8 cellular contexts compared by ENCODE assay signal in genomic region chr17:78970834-78971763, GRCh38. TPM values are rescaled to one million over a fixed set of nuclear protein-coding genes. Genes with fewer than 3 reads are reported as not detected.
DNase-seq lines count a peak whose midpoint lies in the region; ATAC-seq and TF ChIP-seq lines count a peak whose summit lies in the region.

No MANE protein-coding gene starts in this region.

- peak overlapping the region; percentile 38 for H3K27ac Mint-ChIP-seq in progenitor cell of endocrine pancreas

- peak overlapping the region; percentile 60 to 61 for H3K27ac ChIP-seq in uterus

- no peak for TF ChIP-seq POLR2A in uterus (IDR thresholded peaks at IDR 0.05)

- H3K27me3 Mint-ChIP-seq in progenitor cell of endocrine pancreas = peaks cover 2% of the 10 kb centered on the region

- H3K27me3 ChIP-seq in uterus = no peaks in the 10 kb centered on the region

- H3K36me3 ChIP-seq in uterus = no peaks in the 10 kb centered on the region

- H3K4me1 Mint-ChIP-seq in progenitor cell of endocrine pancreas (ENCODE audit: low read depth) = peaks cover 2% of the 10 kb centered on the region

- DNase-seq in GM03348 (ENCODE audit: low spot score) (peak; percentile 87), NCI-H1105 (lab: John Stamatoyannopoulos, UW) (peak; percentile 34), T follicular helper cell (ENCODE audit: low read depth) (peak; percentile 69), Right ventricle myocardium superior (peak; percentile 90), progenitor cell of endocrine pancreas (ENCODE audit: low spot score, unreplicated experiment) (peak; percentile 67), uterus (peak; percentile 82 to 88)
- peak; percentile 65 for DNase-seq in activated naive CD8-positive, alpha-beta T cell treated with anti-CD3 and anti-CD28 coated beads, Interleukin-2, amount 50 U/mL, for 16 hours (ENCODE audit: low read depth, low spot score)

- peak; percentile 57 for ATAC-seq in Right ventricle myocardium superior (ENCODE audit: poor library complexity)
- no peak for ATAC-seq in GM18861 (IDR thresholded peaks at IDR 0.05; ENCODE audit: unreplicated experiment)

- no peaks in the 10 kb centered on the region for H3K36me3 Mint-ChIP-seq in progenitor cell of endocrine pancreas (ENCODE audit: insufficient read depth)

- no peaks in the 10 kb centered on the region for H3K9me3 Mint-ChIP-seq in progenitor cell of endocrine pancreas (ENCODE audit: low read depth)

- H3K9me3 ChIP-seq in uterus = no peaks in the 10 kb centered on the region

- peaks cover 0 to 4% of the 10 kb centered on the region in 2 donors for H3K4me1 ChIP-seq in uterus

- no peak overlapping the region for H3K4me3 Mint-ChIP-seq in progenitor cell of endocrine pancreas (ENCODE audit: low read depth)

- H3K4me3 ChIP-seq in uterus = no peak overlapping the region

- peak; percentile 88 for TF ChIP-seq CTCF in progenitor cell of endocrine pancreas (IDR thresholded peaks at IDR 0.05; ENCODE audit: unreplicated experiment)
- peak; percentile 86 to 94 (median 89) for TF ChIP-seq CTCF in uterus (IDR thresholded peaks at IDR 0.05)

- intact Hi-C loops in Right ventricle myocardium superior (cut with DNase I) = loop anchor here (1.0 kb wide), 1 partner anchor 106 kb away; no protein-coding TSS in a partner anchor
- intact Hi-C loops in uterus (cut with DNase I; ENCODE audit: low total_unique reads) = loop anchor here (2.0 to 10.0 kb wide), 2 partner anchors 104 to 256 kb away; no protein-coding TSS in a partner anchor

RNA-seq across cellular contexts. Expression of gene LGALS3BP, which starts 8.6 kb away (rescaled TPM):
- 499 TPM for total RNA-seq in Right ventricle myocardium superior
- total RNA-seq in progenitor cell of endocrine pancreas = 69.5 and 72.5 TPM in 2 replicates
- 100 to 1,000 TPM in 3 of 4 donors, 10 to 100 TPM in 1; 88.2 to 396 (median 244) TPM for total RNA-seq in uterus

RNA-seq across cellular contexts. Expression of gene CANT1, which starts 38.5 kb away (rescaled TPM):
- total RNA-seq in Right ventricle myocardium superior (29.8 TPM), progenitor cell of endocrine pancreas (59.0 and 66.3 TPM in 2 replicates), uterus (10 to 100 TPM in 3 of 4 donors, 1 to 10 TPM in 1; 9.2 to 40.6 (median 21.5) TPM)

RNA-seq across cellular contexts. Expression of gene TIMP2, which starts 45.9 kb away (rescaled TPM):
- total RNA-seq in Right ventricle myocardium superior = 114 TPM
- 50.9 and 51.4 TPM in 2 replicates for total RNA-seq in progenitor cell of endocrine pancreas
- 100 to 1,000 TPM; 119 to 399 (median 127) TPM for total RNA-seq in uterus

RNA-seq across cellular contexts. Expression of gene C1QTNF1, which starts 52.9 kb away (rescaled TPM):
- total RNA-seq in Right ventricle myocardium superior (143 TPM), progenitor cell of endocrine pancreas (0.67 and 2.0 TPM in 2 replicates), uterus (10 to 100 TPM in 3 of 4 donors, 1 to 10 TPM in 1; 2.9 to 80.8 (median 39.6) TPM)

Comparison
In these comparisons a context has a peak if more than half of its experiments do, and no peak if none do; other contexts are left out.
1. DNase-seq: peak in every context shown above with its lines; median percentile 90 in Right ventricle myocardium superior; 87 in GM03348; 85 in uterus; 69 in T follicular helper cell; 67 in progenitor cell of endocrine pancreas; 65 in activated naive CD8-positive, alpha-beta T cell treated with anti-CD3 and anti-CD28 coated beads, Interleukin-2, amount 50 U/mL, for 16 hours; 34 in NCI-H1105.